Comparison of ENCODE assay signal across 1 cellular context in genomic region chr11:82898242-82898641, GRCh38.
TF ChIP-seq lines count a peak whose summit lies in the region.

No MANE protein-coding gene starts in this region.

TF ChIP-seq in GM23338, 12 proteins besides CTCF, POLR2A, EP300 and RAD21 (continued from another document):
- no peak for TF ChIP-seq ZNF462 (CRISPR knock-in tag; IDR thresholded peaks at IDR 0.05)
